Comparison of ENCODE assay signal across 8 cellular contexts in genomic region chr1:36386262-36387140, GRCh38. TPM values are rescaled to one million over a fixed set of nuclear protein-coding genes. Genes with fewer than 3 reads are reported as not detected.
A peak's percentile ranks its signal among the peaks of the same experiment; 100 is the strongest.
DNase-seq lines count a peak whose midpoint lies in the region; ATAC-seq lines count a peak whose summit lies in the region.

No MANE protein-coding gene starts in this region.

- ATAC-seq in GM18870 (IDR thresholded peaks at IDR 0.05; ENCODE audit: unreplicated experiment): peak; percentile 35
- peak; percentile 46 for ATAC-seq in HG03280 (IDR thresholded peaks at IDR 0.05; ENCODE audit: unreplicated experiment)
- peak; percentile 71 for ATAC-seq in activated CD4-positive, alpha-beta T cell treated with anti-CD3 and anti-CD28 coated beads for 36 hours
- peak; percentile 71 for ATAC-seq in left colon

- H3K4me1 Mint-ChIP-seq in activated CD4-positive, alpha-beta T cell treated with anti-CD3 and anti-CD28 coated beads for 36 hours: peaks cover 50% of the 10 kb centered on the region

- peak overlapping the region; percentile 81 for H3K4me3 Mint-ChIP-seq in activated CD4-positive, alpha-beta T cell treated with anti-CD3 and anti-CD28 coated beads for 36 hours

- H3K4me1 ChIP-seq in ACC112 (ENCODE audit: control insufficient read depth, insufficient read depth, low read length, unreplicated experiment): peaks cover 19% of the 10 kb centered on the region

- H3K79me2 ChIP-seq in ACC112 (ENCODE audit: control insufficient read depth, insufficient read depth, low read length, unreplicated experiment): peaks cover 40% of the 10 kb centered on the region

- peak overlapping the region; percentile 100 for H3K27ac Mint-ChIP-seq in activated CD4-positive, alpha-beta T cell treated with anti-CD3 and anti-CD28 coated beads for 36 hours

- H3K36me3 ChIP-seq in ACC112 (ENCODE audit: insufficient read depth, low read length): no peaks in the 10 kb centered on the region

- CTCF ChIA-PET in activated CD4-positive, alpha-beta T cell treated with anti-CD3 and anti-CD28 coated beads for 36 hours (lab: Charles Lee): interaction anchor here (0.5 to 2.1 kb wide), 20 partner anchors 9 to 682 kb away, joined by 3 to 15 read pairs (median 4); partner anchors contain the start of genes LSM10 and TRAPPC3

- intact Hi-C loops in activated CD4-positive, alpha-beta T cell treated with anti-CD3 and anti-CD28 coated beads for 36 hours (cut with DNase I, micrococcal nuclease): loop anchor here (1.0 to 10.0 kb wide), 17 partner anchors 11 to 1626 kb away; partner anchors contain the start of genes LSM10 (in 2 of the 2), MRPS15 (in 2 of the 2), THRAP3 (in 2 of the 2) and TRAPPC3 (in 2 of the 2)
- intact Hi-C loops in left colon (cut with DNase I, micrococcal nuclease): no loop called here

- no peaks in the 10 kb centered on the region for H3K27me3 ChIP-seq in ACC112 (ENCODE audit: insufficient read depth, low read length)

- DNase-seq in NCI-H446 (lab: John Stamatoyannopoulos, UW) (peak; percentile 96 to 97), left colon (peak; percentile 86 to 98)
- peak; percentile 96 for DNase-seq in activated CD4-positive, alpha-beta T cell treated with anti-CD3 and anti-CD28 coated beads for 36 hours
- peak; percentile 96 for DNase-seq in stimulated activated CD4-positive, alpha-beta T cell treated with anti-CD3 and anti-CD28 coated beads, Interleukin-1b, Interleukin-23, amount 100 ng/mL, for 48 hours

- H3K9me3 Mint-ChIP-seq in activated CD4-positive, alpha-beta T cell treated with anti-CD3 and anti-CD28 coated beads for 36 hours (ENCODE audit: low read depth): no peaks in the 10 kb centered on the region

- no peak overlapping the region for H2AFZ ChIP-seq in ACC112 (ENCODE audit: low read length, unreplicated experiment)

- H3K36me3 Mint-ChIP-seq in activated CD4-positive, alpha-beta T cell treated with anti-CD3 and anti-CD28 coated beads for 36 hours (ENCODE audit: low read depth): peaks cover 19% of the 10 kb centered on the region

- POLR2A ChIA-PET in activated CD4-positive, alpha-beta T cell treated with anti-CD3 and anti-CD28 coated beads for 36 hours (lab: Charles Lee): interaction anchor here (0.6 to 1.7 kb wide), 14 partner anchors 11 to 819 kb away, joined by 3 to 24 read pairs (median 4); partner anchors contain the start of genes AGO3, LSM10, MRPS15 and THRAP3

- peak overlapping the region; percentile 76 for H3K4me3 ChIP-seq in ACC112 (ENCODE audit: low read depth, low read length)

- H3K27me3 Mint-ChIP-seq in activated CD4-positive, alpha-beta T cell treated with anti-CD3 and anti-CD28 coated beads for 36 hours: no peaks in the 10 kb centered on the region

- H3K27ac ChIP-seq in ACC112 (ENCODE audit: low read depth, low read length) (peak overlapping the region; percentile 95), cingulate gyrus (ENCODE audit: low read depth, low read length) (peak overlapping the region; percentile 98)

RNA-seq across cellular contexts. Expression of gene STK40, which starts 0.8 kb away (rescaled TPM):
- total RNA-seq in activated CD4-positive, alpha-beta T cell treated with anti-CD3 and anti-CD28 coated beads for 36 hours: 10 to 100 TPM; 38.8 to 51.3 TPM
- total RNA-seq in left colon: 10 to 100 TPM; 55.6 to 67.0 TPM

RNA-seq across cellular contexts. Expression of gene LSM10, which starts 11.2 kb away (rescaled TPM):
- total RNA-seq in activated CD4-positive, alpha-beta T cell treated with anti-CD3 and anti-CD28 coated beads for 36 hours: 10 to 100 TPM; 40.6 to 44.0 TPM
- 10 to 100 TPM; 24.1 to 24.2 TPM for total RNA-seq in left colon

Comparison
In these comparisons a context has a peak if more than half of its experiments do, and no peak if none do; other contexts are left out.
1. Peak in every context shown above with its lines: DNase-seq, ATAC-seq, H3K4me3 ChIP-seq and H3K27ac ChIP-seq.
2. intact Hi-C loops: an anchor here in activated CD4-positive, alpha-beta T cell treated with anti-CD3 and anti-CD28 coated beads for 36 hours (1.0 to 10.0 kb wide); none called in left colon.